In the genomic region with DNA sequence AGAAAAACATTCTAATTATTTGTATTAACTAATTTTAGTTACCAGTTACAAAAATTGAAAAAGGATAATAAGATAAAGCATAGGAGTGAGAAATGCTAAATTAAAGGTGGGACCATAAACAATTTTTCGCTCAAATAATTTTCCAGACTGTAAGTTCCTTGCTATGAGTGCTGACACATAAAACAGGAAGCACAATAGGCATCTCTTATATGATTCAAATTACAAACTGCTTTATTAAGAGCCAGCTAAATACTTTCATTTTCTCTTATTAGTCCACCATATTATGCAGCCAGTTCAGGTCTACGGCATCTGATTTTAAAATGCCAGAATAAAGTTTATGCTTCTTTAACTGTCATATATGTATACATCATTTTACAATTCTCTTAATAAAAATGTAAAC, we compare ENCODE assay signal across 11 cellular contexts. TPM values are rescaled to one million over a fixed set of nuclear protein-coding genes. Genes with fewer than 3 reads are reported as not detected.
A peak's percentile ranks its signal among the peaks of the same experiment; 100 is the strongest.
DNase-seq lines count a peak whose midpoint lies in the region; ATAC-seq and TF ChIP-seq lines count a peak whose summit lies in the region.
"Had no signal": no experiment of that assay in that cellular context is flagged by ENCODE, and none has a peak within 500 bp of the region (broad histone marks: within the 10 kb centered on the region; RNA-seq: fewer than 3 reads in every experiment).

No MANE protein-coding gene starts in this region.

- POLR2A ChIA-PET in MCF 10A (lab: Yijun Ruan, JAX), result interaction anchor here (0.6 to 7.1 kb wide), 7 partner anchors 10 to 1671 kb away, joined by 3 to 127 read pairs (median 8); a partner anchor contains a TSS

- peaks cover 19% of the 10 kb centered on the region for H3K4me1 Mint-ChIP-seq in MCF 10A (ENCODE audit: insufficient read depth, unreplicated experiment)
- peaks cover 29% of the 10 kb centered on the region for H3K4me1 Mint-ChIP-seq in T-helper 1 cell treated with Interleukin-12 subunit alpha and Interleukin-12 subunit beta and Interleukin-4 antibody, amounts not matched to agents 30 μg/mL and 1 μg/mL, for 36 hours (ENCODE audit: low read depth)

- no peaks in the 10 kb centered on the region for H3K4me1 ChIP-seq in breast epithelium
- peaks cover 41 to 54% of the 10 kb centered on the region in 2 donors for H3K4me1 ChIP-seq in thoracic aorta (ENCODE audit: control insufficient read depth in 1 of 2, low read depth in 2 of 2)

- peak overlapping the region; percentile 43 for H3K4me3 Mint-ChIP-seq in MCF 10A (ENCODE audit: unreplicated experiment)
- H3K4me3 Mint-ChIP-seq in T-helper 1 cell treated with Interleukin-12 subunit alpha and Interleukin-12 subunit beta and Interleukin-4 antibody, amounts not matched to agents 30 μg/mL and 1 μg/mL, for 36 hours, result peak overlapping the region; percentile 26

- CTCF ChIA-PET in MCF 10A (lab: Yijun Ruan, JAX), result interaction anchor here (0.7 kb wide), 1 partner anchor 785 kb away, joined by 3 read pairs; no protein-coding TSS in a partner anchor

- H3K27me3 ChIP-seq in breast epithelium (no peaks in the 10 kb centered on the region), thoracic aorta (replicated peaks; ENCODE audit: insufficient read depth) (no peaks in the 10 kb centered on the region)

- no peaks in the 10 kb centered on the region for H3K9me3 Mint-ChIP-seq in MCF 10A (ENCODE audit: unreplicated experiment)
- no peaks in the 10 kb centered on the region for H3K9me3 Mint-ChIP-seq in T-helper 1 cell treated with Interleukin-12 subunit alpha and Interleukin-12 subunit beta and Interleukin-4 antibody, amounts not matched to agents 30 μg/mL and 1 μg/mL, for 36 hours

- peak overlapping the region; percentile 69 for H3K27ac Mint-ChIP-seq in MCF 10A (ENCODE audit: low read depth, unreplicated experiment)
- H3K27ac Mint-ChIP-seq in T-helper 1 cell treated with Interleukin-12 subunit alpha and Interleukin-12 subunit beta and Interleukin-4 antibody, amounts not matched to agents 30 μg/mL and 1 μg/mL, for 36 hours, result no peak overlapping the region

- no peak for TF ChIP-seq POLR2A in breast epithelium (IDR thresholded peaks at IDR 0.05)

- no peak for ATAC-seq in thoracic aorta (ENCODE audit: insufficient number of reproducible peaks, low FRiP score, low read depth)
- ATAC-seq: Right ventricle myocardium inferior had no signal

- H3K27me3 Mint-ChIP-seq in MCF 10A (ENCODE audit: insufficient read depth, unreplicated experiment), result no peaks in the 10 kb centered on the region
- no peaks in the 10 kb centered on the region for H3K27me3 Mint-ChIP-seq in T-helper 1 cell treated with Interleukin-12 subunit alpha and Interleukin-12 subunit beta and Interleukin-4 antibody, amounts not matched to agents 30 μg/mL and 1 μg/mL, for 36 hours (ENCODE audit: low read depth)

- peaks cover 20% of the 10 kb centered on the region for H3K36me3 Mint-ChIP-seq in MCF 10A (ENCODE audit: insufficient read depth, unreplicated experiment)
- H3K36me3 Mint-ChIP-seq in T-helper 1 cell treated with Interleukin-12 subunit alpha and Interleukin-12 subunit beta and Interleukin-4 antibody, amounts not matched to agents 30 μg/mL and 1 μg/mL, for 36 hours (ENCODE audit: low read depth), result peaks cover 8% of the 10 kb centered on the region

- intact Hi-C loops in MCF 10A (cut with micrococcal nuclease) (loop anchor here (1.0 to 5.0 kb wide), 2 partner anchors 47 to 91 kb away; no protein-coding TSS in a partner anchor), breast epithelium (cut with DNase I; ENCODE audit: low total_unique reads) (no loop called here)

- no TSS peak for BruUV-seq in MCF 10A (replicated peaks; lab: Mats Ljungman, UMichigan)

- DNase-seq in MCF 10A (ENCODE audit: unreplicated experiment) (peak; percentile 15), breast epithelium (ENCODE audit: low spot score in 2 of 2) (no peak), fibroblast of mammary gland (ENCODE audit: low read depth) (peak; percentile 47), thoracic aorta (ENCODE audit: low spot score) (no peak), iPS-NIHi7 (ENCODE audit: extremely low spot score) (no peak), NCI-H524 treated with DMSO at 0.1 percent for 48 hours (lab: John Stamatoyannopoulos, UW) (no peak)
- DNase-seq in activated CD4-positive, CD25-positive, alpha-beta regulatory T cell treated with anti-CD3 and anti-CD28 coated beads, Interleukin-2, amount 50 U/mL, for 72 hours, result no peak
- DNase-seq: amniotic stem cell had no signal

- H3K9me3 ChIP-seq in breast epithelium (no peaks in the 10 kb centered on the region), thoracic aorta (no peaks in the 10 kb centered on the region)

- H3K27ac ChIP-seq in breast epithelium (no peak overlapping the region), thoracic aorta (no peak overlapping the region)

- H3K36me3 ChIP-seq in breast epithelium (no peaks in the 10 kb centered on the region), thoracic aorta (no peaks in the 10 kb centered on the region)

- H3K4me3 ChIP-seq in breast epithelium, result no peak overlapping the region
- H3K4me3 ChIP-seq in fibroblast of mammary gland (ENCODE audit: control insufficient read depth, low read depth, low read length), result no peak overlapping the region
- H3K4me3 ChIP-seq in thoracic aorta, result peak overlapping the region; percentile 52
- H3K4me3 ChIP-seq: lung had no signal

- no peak for TF ChIP-seq CTCF in MCF 10A (IDR thresholded peaks at IDR 0.05; ENCODE audit: unreplicated experiment)
- TF ChIP-seq CTCF in breast epithelium (IDR thresholded peaks at IDR 0.05), result no peak
- TF ChIP-seq CTCF in fibroblast of mammary gland (conservative IDR thresholded peaks at IDR 0.05; ENCODE audit: control insufficient read depth, insufficient read depth, low read depth, low read length), result no peak
- no peak for TF ChIP-seq CTCF in thoracic aorta (IDR thresholded peaks at IDR 0.05)

RNA-seq across cellular contexts. Expression of a gene that starts 4.4 kb away (rescaled TPM):
- total RNA-seq in MCF 10A (2022), result 52.4 and 59.1 TPM in 2 replicates
- 10 to 100 TPM; 38.6 to 44.6 (median 41.6) TPM for total RNA-seq in breast epithelium
- 10 to 100 TPM; 45.9 to 49.5 TPM for total RNA-seq in thoracic aorta

RNA-seq across cellular contexts. Expression of a gene that starts 12.3 kb away (rescaled TPM):
- total RNA-seq in MCF 10A (2022) (8.5 and 10.4 TPM in 2 replicates), breast epithelium (10 to 100 TPM in 2 of 3 donors, 1 to 10 TPM in 1; 8.2 to 17.4 (median 11.1) TPM), thoracic aorta (1 to 10 TPM; 6.2 to 8.0 TPM)

RNA-seq across cellular contexts. Expression of a gene that starts 30.5 kb away (rescaled TPM):
- 4.0 and 5.7 TPM in 2 replicates for total RNA-seq in MCF 10A (2022)
- total RNA-seq in breast epithelium, result 10 to 100 TPM in 1 of 3 donors, 1 to 10 TPM in 2; 6.7 to 12.0 (median 7.2) TPM
- 1 to 10 TPM; 4.9 to 8.3 TPM for total RNA-seq in thoracic aorta

RNA-seq across cellular contexts. Expression of a gene that starts 40.0 kb away (rescaled TPM):
- total RNA-seq in MCF 10A (2022) (41.1 and 43.1 TPM in 2 replicates), breast epithelium (10 to 100 TPM; 49.1 to 93.4 (median 77.7) TPM), thoracic aorta (10 to 100 TPM; 84.7 to 91.7 TPM)

Comparison
In these comparisons a context has a peak if more than half of its experiments do, and no peak if none do; other contexts are left out.
1. DNase-seq: peak in MCF 10A (single experiment) and fibroblast of mammary gland (single experiment); none in breast epithelium (0 of 2), thoracic aorta (single experiment), iPS-NIHi7 (single experiment), NCI-H524 treated with DMSO at 0.1 percent for 48 hours (single experiment) and activated CD4-positive, CD25-positive, alpha-beta regulatory T cell treated with anti-CD3 and anti-CD28 coated beads, Interleukin-2, amount 50 U/mL, for 72 hours (single experiment).